ENCODE assay signal across 22 cellular contexts in genomic region chr4:109010534-109010933, GRCh38.
"Had no signal": no experiment of that assay in that cellular context is flagged by ENCODE, and none has a peak within 500 bp of the region (broad histone marks: within the 10 kb centered on the region; RNA-seq: fewer than 3 reads in every experiment).

No MANE protein-coding gene starts in this region.

- H3K4me1 Mint-ChIP-seq: activated T-helper 17 cell treated with anti-CD3 and anti-CD28 coated beads, Interleukin-2, amount 50 U/mL, for 72 hours had no signal

- H3K27me3 Mint-ChIP-seq: activated CD4-positive, alpha-beta T cell treated with anti-CD3 and anti-CD28 coated beads, Interleukin-2, amount 10 ng/mL, durations not matched to agents 24 days and 14 days; dendritic cell treated with granulocyte-macrophage colony-stimulating factor and Interleukin-4, amounts not matched to agents 40 ng/mL and 50 ng/mL, for 4 days had no signal

- H3K27me3 ChIP-seq: tibial nerve had no signal

- H3K9me3 Mint-ChIP-seq: activated CD8-positive, alpha-beta T cell treated with anti-CD3 and anti-CD28 coated beads for 36 hours; activated naive CD8-positive, alpha-beta T cell treated with anti-CD3 and anti-CD28 coated beads, Interleukin-2, amount 50 U/mL, for 24 hours; activated T-helper 17 cell treated with anti-CD3 and anti-CD28 coated beads, Interleukin-2, amount 50 U/mL, for 72 hours; dendritic cell treated with granulocyte-macrophage colony-stimulating factor and Interleukin-4, amounts not matched to agents 40 ng/mL and 50 ng/mL, for 4 days had no signal

- H3K27ac Mint-ChIP-seq: activated CD4-positive, alpha-beta T cell treated with anti-CD3 and anti-CD28 coated beads, Interleukin-2, amount 10 ng/mL, durations not matched to agents 24 days and 14 days; activated CD8-positive, alpha-beta T cell treated with anti-CD3 and anti-CD28 coated beads for 36 hours; activated naive CD4-positive, alpha-beta T cell treated with anti-CD3 and anti-CD28 coated beads for 36 hours; activated naive CD8-positive, alpha-beta T cell treated with anti-CD3 and anti-CD28 coated beads, Interleukin-2, amount 50 U/mL, for 24 hours; activated T-helper 17 cell treated with anti-CD3 and anti-CD28 coated beads, Interleukin-2, amount 50 U/mL, for 72 hours; dendritic cell treated with granulocyte-macrophage colony-stimulating factor and Interleukin-4, amounts not matched to agents 40 ng/mL and 50 ng/mL, for 4 days; nephron progenitor cell had no signal

- DNase-seq: activated CD4-positive, CD25-positive, alpha-beta regulatory T cell; activated CD8-positive, alpha-beta T cell treated with anti-CD3 and anti-CD28 coated beads for 36 hours; activated naive CD4-positive, alpha-beta T cell treated with anti-CD3 and anti-CD28 coated beads for 36 hours; activated naive CD8-positive, alpha-beta T cell treated with anti-CD3 and anti-CD28 coated beads, Interleukin-2, amount 50 U/mL, for 24 hours; activated T-cell treated with anti-CD3 and anti-CD28 coated beads, Interleukin-2, amount 50 U/mL, for 1 hour; anterior cingulate cortex; cerebellar nuclear complex; effector CD8-positive, alpha-beta T cell; left cardiac atrium; mesendoderm; nephron progenitor cell; nucleus accumbens; posterior cingulate gyrus; stimulated activated naive CD8-positive, alpha-beta T cell treated with anti-CD3 and anti-CD28 coated beads, Interleukin-15, Interleukin-2, amounts not matched to agents 100 U/mL and 50 U/mL, for 24 hours; substantia nigra; T-helper 1 cell; T-helper 9 cell had no signal

- H3K9me3 ChIP-seq: tibial nerve had no signal

- H3K4me3 ChIP-seq: tibial nerve had no signal

- H3K4me3 Mint-ChIP-seq: activated CD4-positive, alpha-beta T cell treated with anti-CD3 and anti-CD28 coated beads, Interleukin-2, amount 10 ng/mL, durations not matched to agents 24 days and 14 days; activated CD8-positive, alpha-beta T cell treated with anti-CD3 and anti-CD28 coated beads for 36 hours; activated naive CD4-positive, alpha-beta T cell treated with anti-CD3 and anti-CD28 coated beads for 36 hours; activated naive CD8-positive, alpha-beta T cell treated with anti-CD3 and anti-CD28 coated beads, Interleukin-2, amount 50 U/mL, for 24 hours; activated T-helper 17 cell treated with anti-CD3 and anti-CD28 coated beads, Interleukin-2, amount 50 U/mL, for 72 hours; dendritic cell treated with granulocyte-macrophage colony-stimulating factor and Interleukin-4, amounts not matched to agents 40 ng/mL and 50 ng/mL, for 4 days; nephron progenitor cell had no signal

- H3K36me3 ChIP-seq: tibial nerve had no signal

- ATAC-seq: activated CD8-positive, alpha-beta T cell treated with anti-CD3 and anti-CD28 coated beads for 36 hours; activated naive CD8-positive, alpha-beta T cell treated with anti-CD3 and anti-CD28 coated beads, Interleukin-2, amount 50 U/mL, for 24 hours; activated T-helper 17 cell treated with anti-CD3 and anti-CD28 coated beads, Interleukin-2, amount 50 U/mL, for 72 hours; esophagus mucosa; stimulated activated naive CD8-positive, alpha-beta T cell treated with anti-CD3 and anti-CD28 coated beads, Interleukin-15, Interleukin-2, amounts not matched to agents 100 U/mL and 50 U/mL, for 24 hours had no signal

- H3K27ac ChIP-seq: tibial nerve had no signal
